Comparison of ENCODE assay signal across 1 cellular context in the genomic region with DNA sequence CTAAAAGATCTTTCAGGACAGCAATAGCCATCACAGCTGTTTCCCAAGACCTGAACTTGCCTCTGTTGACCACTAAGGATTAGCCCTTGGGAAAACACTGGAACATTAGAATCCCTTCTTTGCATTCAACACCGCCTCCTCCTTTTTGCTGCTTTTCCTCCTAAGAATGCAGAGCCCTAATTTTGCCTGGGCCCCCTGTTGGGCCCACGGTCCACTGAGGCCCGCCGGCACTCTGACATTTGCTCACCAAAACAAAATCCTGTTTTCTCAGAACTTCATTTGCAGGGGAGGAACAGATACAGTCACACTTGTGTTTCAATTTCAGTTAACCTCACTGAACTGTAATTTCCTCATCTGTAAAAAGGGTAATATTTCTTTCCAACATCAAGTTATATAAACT.
TF ChIP-seq lines count a peak whose summit lies in the region.

No MANE protein-coding gene starts in this region.

TF ChIP-seq in H1, 55 proteins besides CTCF, POLR2A, EP300 and RAD21 (continued from another document):
- TF ChIP-seq ASH2L (IDR thresholded peaks at IDR 0.05; ENCODE audit: low read length): no peak
- TF ChIP-seq SIRT6 (IDR thresholded peaks at IDR 0.05; ENCODE audit: low read length): no peak
- TF ChIP-seq TAF1 (IDR thresholded peaks at IDR 0.05; ENCODE audit: low read depth, low read length): no peak
- TF ChIP-seq TCF12 (IDR thresholded peaks at IDR 0.05; ENCODE audit: low read depth, low read length): no peak
- TF ChIP-seq POLR2AphosphoS5 (IDR thresholded peaks at IDR 0.05; ENCODE audit: low read depth, low read length): no peak
- TF ChIP-seq CHD1 (IDR thresholded peaks at IDR 0.05; ENCODE audit: low read depth, low read length): no peak
- TF ChIP-seq RNF2 (IDR thresholded peaks at IDR 0.05; ENCODE audit: borderline replicate concordance, low read depth, low read length, missing control alignments, poor library complexity, severe bottlenecking): no peak
- TF ChIP-seq GABPA (IDR thresholded peaks at IDR 0.05; ENCODE audit: borderline replicate concordance, insufficient read depth, low read length): no peak
- TF ChIP-seq CHD2 (IDR thresholded peaks at IDR 0.05; ENCODE audit: low read length): no peak
- no peak for TF ChIP-seq YY1 (IDR thresholded peaks at IDR 0.05; ENCODE audit: low read depth, low read length)
